10 cellular contexts compared by ENCODE assay signal in the genomic region with DNA sequence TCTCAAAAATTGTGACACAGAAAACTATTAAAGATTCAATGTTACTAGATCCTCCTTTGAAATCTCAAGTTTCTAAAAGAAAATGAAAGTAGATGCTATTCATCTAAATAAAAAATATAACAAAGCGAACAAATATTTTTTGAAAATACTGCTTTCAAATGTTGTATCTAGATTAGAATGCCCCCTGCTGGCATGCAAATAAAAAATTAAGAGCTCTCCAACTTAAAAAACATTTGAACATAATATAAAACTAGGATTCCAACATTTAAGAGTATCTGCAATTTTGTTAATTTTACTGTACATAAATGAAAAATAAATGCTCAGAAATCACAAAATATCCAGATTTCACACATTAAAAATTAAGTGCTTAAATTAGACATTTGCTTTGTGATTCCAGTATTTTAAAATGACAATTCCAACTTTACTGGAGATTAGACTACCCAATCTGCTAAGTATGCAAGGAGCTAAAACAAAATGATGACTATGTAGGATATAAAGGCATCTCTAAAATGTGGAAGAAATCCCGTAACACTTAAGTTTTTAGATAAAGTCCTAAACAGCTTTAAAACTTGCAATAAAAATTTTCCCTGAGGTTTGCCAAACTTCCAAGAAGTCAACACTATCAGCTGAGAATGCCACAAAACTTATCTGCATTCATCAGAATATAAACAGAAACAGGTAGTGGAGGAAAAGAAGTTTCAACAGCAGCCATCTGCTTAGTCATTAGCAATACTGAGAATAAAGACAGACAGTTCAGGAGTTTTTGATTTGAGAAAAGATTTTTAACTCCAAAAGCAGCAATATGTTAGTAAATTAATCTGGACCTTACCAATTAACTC. TPM values are rescaled to one million over a fixed set of nuclear protein-coding genes. Genes with fewer than 3 reads are reported as not detected.
A peak's percentile ranks its signal among the peaks of the same experiment; 100 is the strongest.
DNase-seq lines count a peak whose midpoint lies in the region; ATAC-seq and TF ChIP-seq lines count a peak whose summit lies in the region.
"Had no signal": no experiment of that assay in that cellular context is flagged by ENCODE, and none has a peak within 500 bp of the region (broad histone marks: within the 10 kb centered on the region; RNA-seq: fewer than 3 reads in every experiment).

No MANE protein-coding gene starts in this region.

- intact Hi-C loops in CD8-positive, alpha-beta T cell (cut with DNase I, micrococcal nuclease): no loop called here
- intact Hi-C loops in mammary epithelial cell (cut with micrococcal nuclease): no loop called here

- peaks cover 47% of the 10 kb centered on the region for H3K4me1 Mint-ChIP-seq in CD8-positive, alpha-beta T cell (ENCODE audit: low read depth)
- H3K4me1 Mint-ChIP-seq in mesothelial cell of epicardium: peaks cover 22% of the 10 kb centered on the region

- peaks cover 27% of the 10 kb centered on the region for H4K20me1 ChIP-seq in mammary epithelial cell (ENCODE audit: insufficient read depth, low read length)

- no peak overlapping the region for H3K4me3 Mint-ChIP-seq in CD8-positive, alpha-beta T cell
- H3K4me3 Mint-ChIP-seq in mesothelial cell of epicardium: no peak overlapping the region
- H3K4me3 Mint-ChIP-seq: activated naive CD4-positive, alpha-beta T cell treated with anti-CD3 and anti-CD28 coated beads, Interleukin-2, amount 50 U/mL, for 24 hours had no signal

- CTCF ChIA-PET in CD8-positive, alpha-beta T cell (lab: Charles Lee): interaction anchor here (1.5 to 1.7 kb wide), 3 partner anchors 13 to 37 kb away, joined by 3 to 5 read pairs (median 3); a partner anchor contains a TSS
- CTCF ChIA-PET in mammary epithelial cell (lab: Charles Lee; ENCODE audit: low non-redundant PET): interaction anchor here (1.0 kb wide), 1 partner anchor 241 kb away, joined by 3 read pairs; no protein-coding TSS in a partner anchor

- peaks cover 31% of the 10 kb centered on the region for H3K36me3 ChIP-seq in CD8-positive, alpha-beta T cell (ENCODE audit: insufficient read depth, low read length)
- H3K36me3 ChIP-seq in mammary epithelial cell (ENCODE audit: insufficient read depth, low read length): peaks cover 38% of the 10 kb centered on the region

- POLR2A ChIA-PET in CD8-positive, alpha-beta T cell (lab: Charles Lee): interaction anchor here (1.3 to 2.1 kb wide), 2 partner anchors 21 to 33 kb away, joined by 3 to 5 read pairs; a partner anchor contains a TSS

- no peaks in the 10 kb centered on the region for H3K9me3 Mint-ChIP-seq in CD8-positive, alpha-beta T cell
- H3K9me3 Mint-ChIP-seq in mesothelial cell of epicardium: no peaks in the 10 kb centered on the region
- H3K9me3 Mint-ChIP-seq: activated naive CD4-positive, alpha-beta T cell treated with anti-CD3 and anti-CD28 coated beads, Interleukin-2, amount 50 U/mL, for 24 hours had no signal

- no peak overlapping the region for H3K4me2 ChIP-seq in mammary epithelial cell (ENCODE audit: insufficient read depth, low read depth, low read length)

- TF ChIP-seq CTCF in CD8-positive, alpha-beta T cell (IDR thresholded peaks at IDR 0.05): peak; percentile 57
- TF ChIP-seq CTCF in HL-60 (IDR thresholded peaks at IDR 0.05; ENCODE audit: insufficient read depth, low read length): peak; percentile 16
- TF ChIP-seq CTCF in mammary epithelial cell (conservative IDR thresholded peaks at IDR 0.05 in 1 of 2, IDR thresholded peaks at IDR 0.05 in 1 of 2; ENCODE audit: extremely low read depth in 1 of 2, insufficient read depth in 1 of 2, low read depth in 1 of 2, low read length in 2 of 2): peak; percentile 30 to 40
- peak; percentile 58 for TF ChIP-seq CTCF in mesothelial cell of epicardium (IDR thresholded peaks at IDR 0.05; ENCODE audit: unreplicated experiment)

- H3K79me2 ChIP-seq in mammary epithelial cell (ENCODE audit: insufficient read depth, low read length): peaks cover 94% of the 10 kb centered on the region

- ATAC-seq in CD8-positive, alpha-beta T cell: no peak
- ATAC-seq in GM21367 (IDR thresholded peaks at IDR 0.05; ENCODE audit: unreplicated experiment) (no peak), HG02970 (IDR thresholded peaks at IDR 0.05; ENCODE audit: low FRiP score, unreplicated experiment) (no peak)

- WGBS in mammary epithelial cell (ENCODE audit: low coverage, missing lambda C conversion rate): 97% methylated on average over 2 of the region's 2 CpGs

- H3K27ac ChIP-seq in CD8-positive, alpha-beta T cell (ENCODE audit: low read depth, low read length): no peak overlapping the region
- no peak overlapping the region for H3K27ac ChIP-seq in HL-60 (replicated peaks)
- H3K27ac ChIP-seq in mammary epithelial cell (ENCODE audit: insufficient read depth, low read depth, low read length): no peak overlapping the region

- peaks cover 6% of the 10 kb centered on the region for H3K4me1 ChIP-seq in CD8-positive, alpha-beta T cell (ENCODE audit: insufficient read depth, low read length)
- H3K4me1 ChIP-seq in mammary epithelial cell (ENCODE audit: insufficient read depth, low read length): no peaks in the 10 kb centered on the region

- H3K27me3 Mint-ChIP-seq in CD8-positive, alpha-beta T cell (ENCODE audit: low read depth): no peaks in the 10 kb centered on the region
- H3K27me3 Mint-ChIP-seq in mesothelial cell of epicardium (ENCODE audit: low read depth): no peaks in the 10 kb centered on the region
- H3K27me3 Mint-ChIP-seq: activated naive CD4-positive, alpha-beta T cell treated with anti-CD3 and anti-CD28 coated beads, Interleukin-2, amount 50 U/mL, for 24 hours had no signal

- no peak overlapping the region for H3K4me3 ChIP-seq in CD8-positive, alpha-beta T cell (ENCODE audit: low read depth, low read length)
- H3K4me3 ChIP-seq in HL-60 (replicated peaks; ENCODE audit: insufficient read depth, low read length) (no peak overlapping the region), mammary epithelial cell (replicated peaks in 1 of 3; ENCODE audit: insufficient read depth in 1 of 3, low read depth in 2 of 3, low read length in 3 of 3) (no peak overlapping the region)

- BruUV-seq in mammary epithelial cell (replicated peaks; lab: Mats Ljungman, UMichigan): no TSS peak

- DNase-seq in CD8-positive, alpha-beta T cell: no peak
- DNase-seq in HL-60 (ENCODE audit: low read depth in 1 of 2, low spot score in 1 of 2) (no peak), mammary epithelial cell (no peak), mesothelial cell of epicardium (ENCODE audit: low spot score in 2 of 2, unreplicated experiment in 2 of 2) (no peak), NCI-H1105 (lab: John Stamatoyannopoulos, UW) (no peak), nucleus accumbens (lab: John Stamatoyannopoulos, UW) (no peak)
- DNase-seq: kidney glomerular epithelial cell had no signal

- no peaks in the 10 kb centered on the region for H3K9me3 ChIP-seq in CD8-positive, alpha-beta T cell (ENCODE audit: low read length)
- no peaks in the 10 kb centered on the region for H3K9me3 ChIP-seq in mammary epithelial cell (replicated peaks; ENCODE audit: insufficient read depth, low read length)

- H3K27me3 ChIP-seq in CD8-positive, alpha-beta T cell (ENCODE audit: insufficient read depth, low read length): no peaks in the 10 kb centered on the region
- no peaks in the 10 kb centered on the region for H3K27me3 ChIP-seq in HL-60 (ENCODE audit: insufficient read depth, poor library complexity, severe bottlenecking)
- H3K27me3 ChIP-seq in mammary epithelial cell (ENCODE audit: insufficient read depth, low read length): no peaks in the 10 kb centered on the region

- H3K27ac Mint-ChIP-seq in CD8-positive, alpha-beta T cell: no peak overlapping the region
- peak overlapping the region; percentile 56 for H3K27ac Mint-ChIP-seq in mesothelial cell of epicardium

- H3K36me3 Mint-ChIP-seq in CD8-positive, alpha-beta T cell: peaks cover 68% of the 10 kb centered on the region
- peaks cover 19% of the 10 kb centered on the region for H3K36me3 Mint-ChIP-seq in mesothelial cell of epicardium

- in situ Hi-C loops in mammary epithelial cell (cut with MboI; ENCODE audit: low sequenced_read_pairs in 2 of 2): no loop called here

- dilution Hi-C loops in mammary epithelial cell (cut with HindIII; ENCODE audit: low sequenced_read_pairs): no loop called here

- H2AFZ ChIP-seq in mammary epithelial cell (ENCODE audit: low read depth, low read length): no peak overlapping the region

- no peak overlapping the region for H3K9ac ChIP-seq in mammary epithelial cell (ENCODE audit: insufficient read depth, low read length)

RNA-seq across cellular contexts. Expression of a gene that starts 32.6 kb away (rescaled TPM):
- total RNA-seq in CD8-positive, alpha-beta T cell: 100 to 1,000 TPM; 211 to 221 TPM
- 100 to 1,000 TPM; 113 to 135 TPM for total RNA-seq in mammary epithelial cell
- polyA plus RNA-seq in mammary epithelial cell: 102 TPM
- 84.2 TPM for polyA minus RNA-seq in mammary epithelial cell
- total RNA-seq in mesothelial cell of epicardium: 186 to 190 TPM (median 186 TPM) in 3 replicates
